12 cellular contexts compared by ENCODE assay signal in genomic region chr12:120125792-120126634, GRCh38. TPM values are rescaled to one million over a fixed set of nuclear protein-coding genes. Genes with fewer than 3 reads are reported as not detected.
DNase-seq lines count a peak whose midpoint lies in the region; ATAC-seq and TF ChIP-seq lines count a peak whose summit lies in the region.
"Had no signal": no experiment of that assay in that cellular context is flagged by ENCODE, and none has a peak within 500 bp of the region (broad histone marks: within the 10 kb centered on the region; RNA-seq: fewer than 3 reads in every experiment).

No MANE protein-coding gene starts in this region.

- intact Hi-C loops in right cardiac atrium (cut with DNase I) = no loop called here

- POLR2A ChIA-PET in RWPE1 (lab: Yijun Ruan, JAX; ENCODE audit: low non-redundant PET) = no interaction called here

- no peak for TF ChIP-seq POLR2A in gastroesophageal sphincter (IDR thresholded peaks at IDR 0.05)

- H3K36me3 Mint-ChIP-seq in activated naive CD4-positive, alpha-beta T cell treated with anti-CD3 and anti-CD28 coated beads, Interleukin-2, amount 50 U/mL, for 72 hours = peaks cover 16 to 33% of the 10 kb centered on the region in 2 donors
- H3K36me3 Mint-ChIP-seq in type B pancreatic cell = peaks cover 15% of the 10 kb centered on the region

- WGBS in right cardiac atrium = 81% methylated on average over 6 of the region's 6 CpGs
- 73 to 82% methylated on average over 3 to 5 of the region's 6 CpGs for WGBS in gastroesophageal sphincter (ENCODE audit: low coverage in 1 of 2), 2 donors

- H3K27me3 ChIP-seq in right cardiac atrium (ENCODE audit: control insufficient read depth, insufficient read depth) = no peaks in the 10 kb centered on the region
- H3K27me3 ChIP-seq in right atrium auricular region = no peaks in the 10 kb centered on the region
- no peaks in the 10 kb centered on the region for H3K27me3 ChIP-seq in gastroesophageal sphincter

- H3K27me3 Mint-ChIP-seq in type B pancreatic cell = no peaks in the 10 kb centered on the region

- DNase-seq in right cardiac atrium (no peak), right atrium auricular region (ENCODE audit: low spot score) (no peak), type B pancreatic cell (ENCODE audit: extremely low spot score, unreplicated experiment) (no peak), GOT3 (lab: John Stamatoyannopoulos, UW) (no peak), RWPE1 (ENCODE audit: low spot score) (no peak), NOMO-1 treated with dmso at 0.1 percent for 144 hours (lab: John Stamatoyannopoulos, UW; ENCODE audit: unreplicated experiment) (no peak)
- no peak for DNase-seq in activated naive CD4-positive, alpha-beta T cell treated with anti-CD3 and anti-CD28 coated beads, Interleukin-2, amount 50 U/mL, for 72 hours (ENCODE audit: low spot score in 2 of 2)
- DNase-seq: activated effector memory CD4-positive, alpha-beta T cell treated with anti-CD3 and anti-CD28 coated beads, Interleukin-2, amount 50 U/mL, for 16 hours; immature natural killer cell; NCI-H146 had no signal

- H3K27ac ChIP-seq in right cardiac atrium (ENCODE audit: low read length) = peak overlapping the region; percentile 3
- H3K27ac ChIP-seq in right atrium auricular region = peak overlapping the region in 1 of 2 donors; percentile 16
- H3K27ac ChIP-seq in gastroesophageal sphincter = peak overlapping the region in 2 of 4 donors; percentile 10 to 55
- no peak overlapping the region for H3K27ac ChIP-seq in RWPE1
- H3K27ac ChIP-seq: C4-2B had no signal

- H3K4me3 Mint-ChIP-seq in type B pancreatic cell = no peak overlapping the region
- H3K4me3 Mint-ChIP-seq: immature natural killer cell had no signal

- peak overlapping the region; percentile 86 to 94 for H3K27ac Mint-ChIP-seq in activated naive CD4-positive, alpha-beta T cell treated with anti-CD3 and anti-CD28 coated beads, Interleukin-2, amount 50 U/mL, for 72 hours
- H3K27ac Mint-ChIP-seq in type B pancreatic cell = peak overlapping the region; percentile 89

- ATAC-seq in right cardiac atrium = no peak
- peak; percentile 36 to 66 for ATAC-seq in activated naive CD4-positive, alpha-beta T cell treated with anti-CD3 and anti-CD28 coated beads, Interleukin-2, amount 50 U/mL, for 72 hours
- peak; percentile 37 for ATAC-seq in gastroesophageal sphincter

- no peak for TF ChIP-seq CTCF in right atrium auricular region (IDR thresholded peaks at IDR 0.05)
- no peak for TF ChIP-seq CTCF in gastroesophageal sphincter (IDR thresholded peaks at IDR 0.05)
- no peak for TF ChIP-seq CTCF in type B pancreatic cell (conservative IDR thresholded peaks at IDR 0.05)
- no peak for TF ChIP-seq CTCF in RWPE1 (conservative IDR thresholded peaks at IDR 0.05; ENCODE audit: low read depth)

- peaks cover 43% of the 10 kb centered on the region for H3K36me3 ChIP-seq in right atrium auricular region
- peaks cover 0 to 54% of the 10 kb centered on the region in 2 donors for H3K36me3 ChIP-seq in gastroesophageal sphincter

- peaks cover 3% of the 10 kb centered on the region for H3K4me1 ChIP-seq in right cardiac atrium (ENCODE audit: control insufficient read depth, insufficient read depth, low read length)
- no peaks in the 10 kb centered on the region for H3K4me1 ChIP-seq in right atrium auricular region
- peaks cover 0 to 8% (median 0%) of the 10 kb centered on the region in 3 donors for H3K4me1 ChIP-seq in gastroesophageal sphincter

- no peak for TF ChIP-seq EP300 in gastroesophageal sphincter (IDR thresholded peaks at IDR 0.05)

- CTCF ChIA-PET in RWPE1 (lab: Yijun Ruan, JAX) = interaction anchor here (0.6 kb wide), 1 partner anchor 483 kb away, joined by 3 read pairs; no protein-coding TSS in a partner anchor

- peaks cover 9% of the 10 kb centered on the region for H3K4me1 Mint-ChIP-seq in type B pancreatic cell (ENCODE audit: unreplicated experiment)

- H3K9me3 ChIP-seq in right cardiac atrium (ENCODE audit: control insufficient read depth, low read length) (no peaks in the 10 kb centered on the region), right atrium auricular region (no peaks in the 10 kb centered on the region), gastroesophageal sphincter (no peaks in the 10 kb centered on the region)

- H3K9me3 Mint-ChIP-seq in activated naive CD4-positive, alpha-beta T cell treated with anti-CD3 and anti-CD28 coated beads, Interleukin-2, amount 50 U/mL, for 72 hours = no peaks in the 10 kb centered on the region
- no peaks in the 10 kb centered on the region for H3K9me3 Mint-ChIP-seq in type B pancreatic cell
- H3K9me3 Mint-ChIP-seq: immature natural killer cell had no signal

- H3K4me3 ChIP-seq in right cardiac atrium (ENCODE audit: low read length) (no peak overlapping the region), right atrium auricular region (no peak overlapping the region), gastroesophageal sphincter (no peak overlapping the region)

RNA-seq across cellular contexts. Expression of gene RAB35, which starts 9.5 kb away (rescaled TPM):
- total RNA-seq in right cardiac atrium (10 to 100 TPM; 21.3 to 32.0 (median 25.2) TPM), right atrium auricular region (10 to 100 TPM; 13.4 to 17.6 TPM), gastroesophageal sphincter (10 to 100 TPM; 37.5 to 42.3 (median 41.7) TPM), type B pancreatic cell (ENCODE audit: low replicate concordance) (42.3 and 47.1 TPM in 2 replicates)
- polyA plus RNA-seq in right cardiac atrium = 20.1 TPM
- total RNA-seq in activated naive CD4-positive, alpha-beta T cell treated with anti-CD3 and anti-CD28 coated beads, Interleukin-2, amount 50 U/mL, for 72 hours = 10 to 100 TPM; 38.7 to 59.6 TPM

Comparison
In these comparisons a context has a peak if more than half of its experiments do, and no peak if none do; other contexts are left out.
1. ATAC-seq: peak in activated naive CD4-positive, alpha-beta T cell treated with anti-CD3 and anti-CD28 coated beads, Interleukin-2, amount 50 U/mL, for 72 hours (2 of 2) and gastroesophageal sphincter (single experiment); none in right cardiac atrium (0 of 2).